In the genomic region with DNA sequence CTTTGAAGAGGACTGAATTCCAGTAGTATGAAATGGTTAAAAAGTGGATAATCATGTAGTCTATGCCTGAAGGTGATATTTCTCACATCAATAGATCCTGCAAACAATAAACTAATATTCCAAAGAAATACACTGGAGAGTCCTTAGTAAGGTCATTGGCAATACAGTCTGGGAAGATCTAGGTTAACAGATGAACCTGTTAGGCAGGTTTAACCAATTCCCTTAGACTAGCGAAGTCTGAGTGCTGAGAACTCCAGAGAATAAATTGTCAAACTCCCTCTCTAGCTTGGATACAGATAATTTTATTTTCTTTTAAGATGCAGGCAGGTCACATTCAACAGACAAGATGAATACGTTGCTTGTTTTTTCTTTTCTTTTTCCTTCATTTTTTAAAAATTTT, we compare ENCODE assay signal across 1 cellular context.
TF ChIP-seq lines count a peak whose summit lies in the region.

No MANE protein-coding gene starts in this region.

TF ChIP-seq in HepG2, 621 proteins besides CTCF, POLR2A, EP300 and RAD21:
- TF ChIP-seq IRX3 (CRISPR knock-in tag; IDR thresholded peaks at IDR 0.05; ENCODE audit: borderline replicate concordance, low read depth) (no peak), ZNF383 (CRISPR knock-in tag; IDR thresholded peaks at IDR 0.05; ENCODE audit: borderline replicate concordance) (no peak), JUN (CRISPR knock-in tag; IDR thresholded peaks at IDR 0.05) (no peak), SAP130 (CRISPR knock-in tag; IDR thresholded peaks at IDR 0.05; ENCODE audit: low read depth) (no peak), SNAPC4 (CRISPR knock-in tag; IDR thresholded peaks at IDR 0.05) (no peak), SMAD9 (CRISPR knock-in tag; IDR thresholded peaks at IDR 0.05) (no peak), KLF9 (CRISPR knock-in tag; IDR thresholded peaks at IDR 0.05; ENCODE audit: low read depth) (no peak), ZNF570 (CRISPR knock-in tag; IDR thresholded peaks at IDR 0.05; ENCODE audit: borderline replicate concordance) (no peak)
